26 cellular contexts compared by ENCODE assay signal in genomic region chr11:947744-948143, GRCh38.
"Had no signal": no experiment of that assay in that cellular context is flagged by ENCODE, and none has a peak within 500 bp of the region (broad histone marks: within the 10 kb centered on the region; RNA-seq: fewer than 3 reads in every experiment).

No MANE protein-coding gene starts in this region.

- H3K4me3 Mint-ChIP-seq: immature natural killer cell; naive thymus-derived CD4-positive, alpha-beta T cell; natural killer cell treated with Interleukin-12 subunit alpha and Interleukin-12 subunit beta and Interleukin-15 and Interleukin-18, amount 100 ng/mL, for 72 hours; neural progenitor cell; stimulated activated naive B cell treated with anti-CD40 and anti-IgM and Interleukin-4, amounts not matched to agents 10 μg/mL and 1 μg/mL and 100 μg/mL, for 72 hours had no signal

- H3K36me3 ChIP-seq: neural progenitor cell, ovary, thyroid gland had no signal

- H3K9me3 ChIP-seq: neutrophil, ovary, testis, thyroid gland, upper lobe of right lung had no signal

- DNase-seq: hypothalamus; immature natural killer cell; left ventricle myocardium inferior; midbrain; mucosa of descending colon; naive thymus-derived CD4-positive, alpha-beta T cell; occipital lobe; ovary; stimulated activated CD4-positive, alpha-beta T cell treated with anti-CD3 and anti-CD28 coated beads, Interleukin-12 subunit alpha, Interleukin-12 subunit beta, amount 100 ng/mL, for 4 hours; stimulated activated CD4-positive, alpha-beta T cell treated with anti-CD3 and anti-CD28 coated beads, Interleukin-15, amount 100 ng/mL, for 24 hours; stimulated activated CD4-positive, alpha-beta T cell treated with anti-CD3 and anti-CD28 coated beads, Interleukin-2, amount 100 ng/mL, for 24 hours; stimulated activated CD4-positive, alpha-beta T cell treated with anti-CD3 and anti-CD28 coated beads, Interleukin-4, amount 100 ng/mL, for 1 hour; stimulated activated naive B cell treated with anti-CD40 and anti-IgM and Interleukin-4, amounts not matched to agents 10 μg/mL and 1 μg/mL and 100 μg/mL, for 72 hours; stimulated activated naive CD8-positive, alpha-beta T cell treated with anti-CD3 and anti-CD28 coated beads, Interleukin-15, Interleukin-2, amounts not matched to agents 100 U/mL and 50 U/mL, for 24 hours; stomach; testis; thyroid gland; transverse colon; upper lobe of right lung had no signal

- H3K9me3 Mint-ChIP-seq: natural killer cell treated with Interleukin-12 subunit alpha and Interleukin-12 subunit beta and Interleukin-15 and Interleukin-18, amount 100 ng/mL, for 72 hours had no signal

- H3K27ac Mint-ChIP-seq: immature natural killer cell; naive thymus-derived CD4-positive, alpha-beta T cell; natural killer cell treated with Interleukin-12 subunit alpha and Interleukin-12 subunit beta and Interleukin-15 and Interleukin-18, amount 100 ng/mL, for 72 hours; neural progenitor cell; progenitor cell of endocrine pancreas; stimulated activated naive B cell treated with anti-CD40 and anti-IgM and Interleukin-4, amounts not matched to agents 10 μg/mL and 1 μg/mL and 100 μg/mL, for 72 hours had no signal

- H3K27me3 ChIP-seq: neural progenitor cell, neutrophil, ovary, right atrium auricular region, stomach, testis, thyroid gland, transverse colon, upper lobe of right lung had no signal

- H3K4me3 ChIP-seq: left ventricle myocardium inferior, lung, mucosa of descending colon, neural progenitor cell, ovary, right atrium auricular region, skin epidermis, stomach, testis, thyroid gland, transverse colon, upper lobe of right lung had no signal

- H3K27me3 Mint-ChIP-seq: naive thymus-derived CD4-positive, alpha-beta T cell; natural killer cell treated with Interleukin-12 subunit alpha and Interleukin-12 subunit beta and Interleukin-15 and Interleukin-18, amount 100 ng/mL, for 72 hours; progenitor cell of endocrine pancreas; stimulated activated naive B cell treated with anti-CD40 and anti-IgM and Interleukin-4, amounts not matched to agents 10 μg/mL and 1 μg/mL and 100 μg/mL, for 72 hours had no signal
